In the genomic region with DNA sequence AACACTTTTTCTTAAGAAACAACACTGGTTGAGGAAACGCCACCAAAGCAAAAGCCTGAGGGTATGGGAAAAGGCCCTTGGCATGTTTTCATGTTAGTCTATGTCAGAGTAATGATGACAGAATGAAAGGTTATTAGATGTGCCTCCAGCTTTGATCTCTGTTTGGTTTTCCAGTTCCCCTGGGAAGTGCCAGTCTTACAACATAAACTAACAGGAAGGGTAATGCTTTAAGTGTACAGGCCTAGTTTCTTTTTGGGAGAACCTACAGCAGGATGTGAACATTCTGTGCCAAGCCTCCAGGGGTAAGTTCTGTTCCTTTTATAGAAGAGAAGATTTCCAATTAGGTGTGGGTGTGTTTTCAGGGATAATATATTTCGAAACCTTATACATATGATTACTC, we compare ENCODE assay signal across 12 cellular contexts.
DNase-seq lines count a peak whose midpoint lies in the region; ATAC-seq and TF ChIP-seq lines count a peak whose summit lies in the region.
"Had no signal": no experiment of that assay in that cellular context is flagged by ENCODE, and none has a peak within 500 bp of the region (broad histone marks: within the 10 kb centered on the region; RNA-seq: fewer than 3 reads in every experiment).

No MANE protein-coding gene starts in this region.

- DNase-seq in DMS153 (lab: John Stamatoyannopoulos, UW) (peak; percentile 52), SK-N-SH (no peak), fibroblast of pulmonary artery (ENCODE audit: low read depth) (peak; percentile 93), putamen (ENCODE audit: low spot score) (peak; percentile 42), HAP-1 (ENCODE audit: low spot score in 2 of 2) (no peak)
- DNase-seq in activated CD8-positive, alpha-beta T cell treated with anti-CD3 and anti-CD28 coated beads, Interleukin-2, amount 10 ng/mL, durations not matched to agents 7 days and 5 days, result no peak
- DNase-seq: activated CD4-positive, alpha-beta T cell treated with anti-CD3 and anti-CD28 coated beads, Interleukin-2, amount 50 U/mL, for 48 hours; effector memory CD4-positive, alpha-beta T cell had no signal

- TF ChIP-seq RAD21 in SK-N-SH (IDR thresholded peaks at IDR 0.05; ENCODE audit: low read length), result no peak

- peaks cover 12% of the 10 kb centered on the region in 2 experiments; a peak in 3 of 4 replicates for H3K4me1 ChIP-seq in SK-N-SH (ENCODE audit: control insufficient read depth in 1 of 2, insufficient read depth in 2 of 2, low read depth in 1 of 2, low read length in 1 of 2)
- no peaks in the 10 kb centered on the region; the same call in 1 of the 2 replicates for H3K4me1 ChIP-seq in HAP-1

- in situ Hi-C loops in HAP-1 (cut with MboI; ENCODE audit: low sequenced_read_pairs), result no loop called here

- no peak overlapping the region for H3K4me3 Mint-ChIP-seq in activated CD8-positive, alpha-beta T cell treated with anti-CD3 and anti-CD28 coated beads, Interleukin-2, amount 10 ng/mL, durations not matched to agents 7 days and 5 days

- peaks cover 13% of the 10 kb centered on the region for H4K20me1 ChIP-seq in SK-N-SH (ENCODE audit: insufficient read depth)

- no peak overlapping the region for H2AFZ ChIP-seq in SK-N-SH (ENCODE audit: low read depth)

- no peaks in the 10 kb centered on the region for H3K9me3 ChIP-seq in SK-N-SH
- H3K9me3 ChIP-seq in HAP-1, result no peaks in the 10 kb centered on the region
- H3K9me3 ChIP-seq: neutrophil had no signal

- CTCF ChIA-PET in SK-N-SH (lab: Yijun Ruan, JAX), result interaction anchor here (0.6 to 1.8 kb wide), 3 partner anchors 10 to 183 kb away, joined by 3 to 7 read pairs (median 3); no protein-coding TSS in a partner anchor
- CTCF ChIA-PET in activated CD8-positive, alpha-beta T cell treated with anti-CD3 and anti-CD28 coated beads, Interleukin-2, amount 10 ng/mL, durations not matched to agents 7 days and 5 days (lab: Charles Lee), result no interaction called here

- H3K27me3 ChIP-seq in SK-N-SH (ENCODE audit: insufficient read depth) (no peaks in the 10 kb centered on the region), HAP-1 (ENCODE audit: low read depth) (no peaks in the 10 kb centered on the region)
- H3K27me3 ChIP-seq: neutrophil had no signal

- peaks cover 2% of the 10 kb centered on the region for H3K36me3 Mint-ChIP-seq in activated CD8-positive, alpha-beta T cell treated with anti-CD3 and anti-CD28 coated beads, Interleukin-2, amount 10 ng/mL, durations not matched to agents 7 days and 5 days (ENCODE audit: low read depth)

- H3K36me3 ChIP-seq in SK-N-SH (replicated peaks in 1 of 2; ENCODE audit: control insufficient read depth in 1 of 2, insufficient read depth in 2 of 2, low read length in 1 of 2), result peaks cover 0 to 10% of the 10 kb centered on the region in 2 experiments
- H3K36me3 ChIP-seq in HAP-1 (replicated peaks), result no peaks in the 10 kb centered on the region
- H3K36me3 ChIP-seq: neutrophil had no signal

- H3K4me3 ChIP-seq in SK-N-SH (ENCODE audit: low read depth in 2 of 2, low read length in 1 of 2) (no peak overlapping the region), fibroblast of pulmonary artery (replicated peaks; ENCODE audit: low read depth, low read length) (no peak overlapping the region), HAP-1 (no peak overlapping the region)

- ATAC-seq in GM19397 (IDR thresholded peaks at IDR 0.05; ENCODE audit: unreplicated experiment) (no peak), GM18502 (IDR thresholded peaks at IDR 0.05; ENCODE audit: poor library complexity, unreplicated experiment) (no peak)
- no peak for ATAC-seq in activated CD8-positive, alpha-beta T cell treated with anti-CD3 and anti-CD28 coated beads, Interleukin-2, amount 10 ng/mL, durations not matched to agents 7 days and 5 days

- no peak overlapping the region for H3K27ac Mint-ChIP-seq in activated CD8-positive, alpha-beta T cell treated with anti-CD3 and anti-CD28 coated beads, Interleukin-2, amount 10 ng/mL, durations not matched to agents 7 days and 5 days

- H3K4me1 Mint-ChIP-seq in activated CD8-positive, alpha-beta T cell treated with anti-CD3 and anti-CD28 coated beads, Interleukin-2, amount 10 ng/mL, durations not matched to agents 7 days and 5 days (ENCODE audit: low read depth), result peaks cover 2% of the 10 kb centered on the region

- peaks cover 39% of the 10 kb centered on the region for H3F3A ChIP-seq in SK-N-SH (replicated peaks; ENCODE audit: insufficient read depth)

- H3K27ac ChIP-seq in SK-N-SH (ENCODE audit: low read depth in 2 of 2, low read length in 1 of 2), result peak overlapping the region; percentile 28 to 91; a peak in 3 of 4 replicates
- H3K27ac ChIP-seq: HL-60, neutrophil had no signal

- peaks cover 73% of the 10 kb centered on the region for H3K79me2 ChIP-seq in SK-N-SH (ENCODE audit: insufficient read depth)

- 73% methylated on average over 2 of the region's 2 CpGs for WGBS in SK-N-SH (ENCODE audit: low lambda C conversion rate)

- no peaks in the 10 kb centered on the region for H3K27me3 Mint-ChIP-seq in activated CD8-positive, alpha-beta T cell treated with anti-CD3 and anti-CD28 coated beads, Interleukin-2, amount 10 ng/mL, durations not matched to agents 7 days and 5 days (ENCODE audit: low read depth)

- TF ChIP-seq CTCF in SK-N-SH (IDR thresholded peaks at IDR 0.05) (no peak), fibroblast of pulmonary artery (IDR thresholded peaks at IDR 0.05; ENCODE audit: low read length, missing control alignments) (no peak)

- H3K9me2 ChIP-seq in SK-N-SH, result no peaks in the 10 kb centered on the region

- no peaks in the 10 kb centered on the region for H3K9me3 Mint-ChIP-seq in activated CD8-positive, alpha-beta T cell treated with anti-CD3 and anti-CD28 coated beads, Interleukin-2, amount 10 ng/mL, durations not matched to agents 7 days and 5 days (ENCODE audit: insufficient read depth)

- H3K9ac ChIP-seq in SK-N-SH, result no peak overlapping the region

- no peak for TF ChIP-seq EP300 in SK-N-SH (IDR thresholded peaks at IDR 0.05; ENCODE audit: borderline replicate concordance in 1 of 2, low read depth in 1 of 2, low read length in 1 of 2)

- POLR2A ChIA-PET in SK-N-SH (lab: Yijun Ruan, JAX), result no interaction called here
- POLR2A ChIA-PET in activated CD8-positive, alpha-beta T cell treated with anti-CD3 and anti-CD28 coated beads, Interleukin-2, amount 10 ng/mL, durations not matched to agents 7 days and 5 days (lab: Charles Lee), result no interaction called here

- no peak overlapping the region for H3K4me2 ChIP-seq in SK-N-SH

TF ChIP-seq in SK-N-SH, 30 proteins besides CTCF, POLR2A, EP300 and RAD21:
- TF ChIP-seq IRF3 (IDR thresholded peaks at IDR 0.05; ENCODE audit: low read depth, low read length) (no peak), RCOR1 (IDR thresholded peaks at IDR 0.05; ENCODE audit: low read length) (no peak), MAX (IDR thresholded peaks at IDR 0.05; ENCODE audit: low read depth) (no peak)

Comparison
In these comparisons a context has a peak if more than half of its experiments do, and no peak if none do; other contexts are left out.
1. DNase-seq: peak in DMS153 (single experiment), fibroblast of pulmonary artery (single experiment) and putamen (single experiment); none in SK-N-SH (single experiment), HAP-1 (0 of 2) and activated CD8-positive, alpha-beta T cell treated with anti-CD3 and anti-CD28 coated beads, Interleukin-2, amount 10 ng/mL, durations not matched to agents 7 days and 5 days (single experiment).